In genomic region chr17:40363480-40363838, GRCh38 we compare ENCODE assay signal across 8 cellular contexts. TPM values are rescaled to one million over a fixed set of nuclear protein-coding genes. Genes with fewer than 3 reads are reported as not detected.
DNase-seq lines count a peak whose midpoint lies in the region; ATAC-seq and TF ChIP-seq lines count a peak whose summit lies in the region.

No MANE protein-coding gene starts in this region.

- H3K27me3 Mint-ChIP-seq in CD4-positive, alpha-beta memory T cell: peaks cover 0 to 7% of the 10 kb centered on the region in 2 donors
- peaks cover 0 to 23% (median 8%) of the 10 kb centered on the region in 5 donors for H3K27me3 Mint-ChIP-seq in naive thymus-derived CD4-positive, alpha-beta T cell

- H3K27ac ChIP-seq in CD4-positive, alpha-beta memory T cell (ENCODE audit: low read depth, low read length): no peak overlapping the region
- no peak overlapping the region for H3K27ac ChIP-seq in naive thymus-derived CD4-positive, alpha-beta T cell (ENCODE audit: low read depth, low read length)

- DNase-seq in CD4-positive, alpha-beta memory T cell: no peak
- DNase-seq in LNCaP clone FGC (ENCODE audit: low read depth): no peak
- peak; percentile 47 to 58 for DNase-seq in dermis microvascular lymphatic vessel endothelial cell (ENCODE audit: low read depth in 2 of 2)
- DNase-seq in naive thymus-derived CD4-positive, alpha-beta T cell: peak in 1 of 9 donors; percentile 50
- no peak for DNase-seq in SHP77 treated with DMSO at 0.1 percent for 48 hours (lab: John Stamatoyannopoulos, UW)
- no peak for DNase-seq in Ammon's horn (ENCODE audit: low spot score)
- DNase-seq in OCI-M2 (lab: John Stamatoyannopoulos, UW; ENCODE audit: unreplicated experiment): no peak

- no peaks in the 10 kb centered on the region for H3K27me3 ChIP-seq in CD4-positive, alpha-beta memory T cell (ENCODE audit: insufficient read depth, low read length)
- no peaks in the 10 kb centered on the region for H3K27me3 ChIP-seq in naive thymus-derived CD4-positive, alpha-beta T cell (ENCODE audit: control insufficient read depth in 2 of 2, insufficient read depth in 2 of 2, low read length in 2 of 2)

- intact Hi-C loops in CD4-positive, alpha-beta memory T cell (cut with micrococcal nuclease): no loop called here
- intact Hi-C loops in naive thymus-derived CD4-positive, alpha-beta T cell (cut with micrococcal nuclease): loop anchor here in 1 of 2 donors (2.0 to 5.0 kb wide), 2 partner anchors 34 to 79 kb away; partner anchors contain the start of gene IGFBP4

- H3K9me3 ChIP-seq in CD4-positive, alpha-beta memory T cell (ENCODE audit: control insufficient read depth in 1 of 2, low read length in 2 of 2): no peaks in the 10 kb centered on the region
- no peaks in the 10 kb centered on the region for H3K9me3 ChIP-seq in naive thymus-derived CD4-positive, alpha-beta T cell (ENCODE audit: control insufficient read depth in 2 of 3, low read length in 3 of 3)

- peaks cover 4 to 11% (median 8%) of the 10 kb centered on the region in 4 donors for H3K4me1 Mint-ChIP-seq in CD4-positive, alpha-beta memory T cell
- H3K4me1 Mint-ChIP-seq in naive thymus-derived CD4-positive, alpha-beta T cell: peaks cover 3 to 33% (median 7%) of the 10 kb centered on the region in 7 donors

- peak overlapping the region in 7 of 8 donors; percentile 4 to 82 (median 38) for H3K4me3 Mint-ChIP-seq in CD4-positive, alpha-beta memory T cell
- peak overlapping the region; percentile 27 to 87 (median 70) for H3K4me3 Mint-ChIP-seq in naive thymus-derived CD4-positive, alpha-beta T cell

- CTCF ChIA-PET in CD4-positive, alpha-beta memory T cell (lab: Charles Lee; ENCODE audit: partially characterized antibody): interaction anchor here (1.4 to 9.8 kb wide), 5 partner anchors 13 to 197 kb away, joined by 4 to 71 read pairs (median 11); partner anchors contain the start of gene IGFBP4
- CTCF ChIA-PET in naive thymus-derived CD4-positive, alpha-beta T cell (lab: Charles Lee): interaction anchor here (0.7 to 2.8 kb wide), 2 partner anchors 156 to 171 kb away, joined by 3 to 13 read pairs; no protein-coding TSS in a partner anchor

- H3K27ac Mint-ChIP-seq in CD4-positive, alpha-beta memory T cell: no peak overlapping the region
- no peak overlapping the region for H3K27ac Mint-ChIP-seq in naive thymus-derived CD4-positive, alpha-beta T cell

- TF ChIP-seq CTCF in LNCaP clone FGC (IDR thresholded peaks at IDR 0.05; ENCODE audit: control insufficient read depth, extremely low read depth, insufficient read depth): no peak

- no peak for ATAC-seq in naive thymus-derived CD4-positive, alpha-beta T cell
- no peak for ATAC-seq in HG03354 (IDR thresholded peaks at IDR 0.05; ENCODE audit: poor library complexity, severe bottlenecking, unreplicated experiment)

- peaks cover 17% of the 10 kb centered on the region for H3K4me1 ChIP-seq in CD4-positive, alpha-beta memory T cell (ENCODE audit: insufficient read depth, low read length)
- peaks cover 4 to 7% of the 10 kb centered on the region in 2 donors for H3K4me1 ChIP-seq in naive thymus-derived CD4-positive, alpha-beta T cell (ENCODE audit: control insufficient read depth in 2 of 2, insufficient read depth in 2 of 2, low read length in 2 of 2)

- no peaks in the 10 kb centered on the region for H3K36me3 ChIP-seq in CD4-positive, alpha-beta memory T cell (ENCODE audit: insufficient read depth, low read length)
- no peaks in the 10 kb centered on the region for H3K36me3 ChIP-seq in naive thymus-derived CD4-positive, alpha-beta T cell (ENCODE audit: control insufficient read depth in 2 of 3, insufficient read depth in 3 of 3, low read length in 3 of 3)

- no peaks in the 10 kb centered on the region for H3K36me3 Mint-ChIP-seq in CD4-positive, alpha-beta memory T cell
- peaks cover 0 to 4% (median 0%) of the 10 kb centered on the region in 5 donors for H3K36me3 Mint-ChIP-seq in naive thymus-derived CD4-positive, alpha-beta T cell

- POLR2A ChIA-PET in CD4-positive, alpha-beta memory T cell (lab: Charles Lee; ENCODE audit: partially characterized antibody): interaction anchor here (1.3 to 5.0 kb wide), 4 partner anchors 54 to 198 kb away, joined by 4 to 26 read pairs (median 9); partner anchors contain the start of gene TOP2A
- POLR2A ChIA-PET in naive thymus-derived CD4-positive, alpha-beta T cell (lab: Charles Lee): interaction anchor here (0.9 to 1.1 kb wide), 2 partner anchors 56 to 169 kb away, joined by 3 to 9 read pairs; no protein-coding TSS in a partner anchor

- no peaks in the 10 kb centered on the region for H3K9me3 Mint-ChIP-seq in CD4-positive, alpha-beta memory T cell
- no peaks in the 10 kb centered on the region for H3K9me3 Mint-ChIP-seq in naive thymus-derived CD4-positive, alpha-beta T cell

- H3K4me3 ChIP-seq in CD4-positive, alpha-beta memory T cell (ENCODE audit: low read length in 2 of 2): peak overlapping the region in 1 of 2 donors; percentile 47
- peak overlapping the region; percentile 52 for H3K4me3 ChIP-seq in LNCaP clone FGC (ENCODE audit: low read depth, low read length)
- H3K4me3 ChIP-seq in naive thymus-derived CD4-positive, alpha-beta T cell (ENCODE audit: low read length): peak overlapping the region; percentile 17

RNA-seq across cellular contexts. Expression of gene GJD3, which starts 1.1 kb away (rescaled TPM):
- total RNA-seq in CD4-positive, alpha-beta memory T cell: not detected
- polyA plus RNA-seq in CD4-positive, alpha-beta memory T cell: not detected
- 1.8 and 3.7 TPM in 2 replicates for total RNA-seq in dermis microvascular lymphatic vessel endothelial cell
- total RNA-seq in naive thymus-derived CD4-positive, alpha-beta T cell: under 1 TPM in 1 of 5 experiments, not detected in 4; 0.27 TPM
- polyA plus RNA-seq in naive thymus-derived CD4-positive, alpha-beta T cell: not detected

RNA-seq across cellular contexts. Expression of gene TOP2A, which starts 54.2 kb away (rescaled TPM):
- 1 to 10 TPM in 1 of 2 experiments, under 1 TPM in 1; 0.47 to 1.1 TPM for total RNA-seq in CD4-positive, alpha-beta memory T cell
- polyA plus RNA-seq in CD4-positive, alpha-beta memory T cell: under 1 TPM; 0.10 to 0.14 TPM
- 27.7 and 65.5 TPM in 2 replicates for total RNA-seq in dermis microvascular lymphatic vessel endothelial cell
- total RNA-seq in naive thymus-derived CD4-positive, alpha-beta T cell: 100 to 1,000 TPM in 1 of 5 experiments, 1 to 10 TPM in 3, under 1 TPM in 1; 0.54 to 273 (median 1.2) TPM
- not detected for polyA plus RNA-seq in naive thymus-derived CD4-positive, alpha-beta T cell

RNA-seq across cellular contexts. Expression of gene RARA, which starts 54.5 kb away (rescaled TPM):
- total RNA-seq in CD4-positive, alpha-beta memory T cell: 10 to 100 TPM; 54.1 to 54.5 TPM
- 10 to 100 TPM in 1 of 2 donors, 1 to 10 TPM in 1; 5.1 to 20.7 TPM for polyA plus RNA-seq in CD4-positive, alpha-beta memory T cell
- 5.1 and 10.9 TPM in 2 replicates for total RNA-seq in dermis microvascular lymphatic vessel endothelial cell
- 100 to 1,000 TPM in 1 of 5 experiments, 10 to 100 TPM in 4; 40.0 to 115 (median 43.8) TPM for total RNA-seq in naive thymus-derived CD4-positive, alpha-beta T cell
- 10 to 100 TPM in 1 of 2 donors, 1 to 10 TPM in 1; 6.7 to 16.5 TPM for polyA plus RNA-seq in naive thymus-derived CD4-positive, alpha-beta T cell

Comparison
In these comparisons a context has a peak if more than half of its experiments do, and no peak if none do; other contexts are left out.
1. DNase-seq: peak in dermis microvascular lymphatic vessel endothelial cell (2 of 2); none in CD4-positive, alpha-beta memory T cell (0 of 5), LNCaP clone FGC (single experiment), SHP77 treated with DMSO at 0.1 percent for 48 hours (single experiment), Ammon's horn (single experiment) and OCI-M2 (single experiment).